19 cellular contexts compared by ENCODE assay signal in the genomic region with DNA sequence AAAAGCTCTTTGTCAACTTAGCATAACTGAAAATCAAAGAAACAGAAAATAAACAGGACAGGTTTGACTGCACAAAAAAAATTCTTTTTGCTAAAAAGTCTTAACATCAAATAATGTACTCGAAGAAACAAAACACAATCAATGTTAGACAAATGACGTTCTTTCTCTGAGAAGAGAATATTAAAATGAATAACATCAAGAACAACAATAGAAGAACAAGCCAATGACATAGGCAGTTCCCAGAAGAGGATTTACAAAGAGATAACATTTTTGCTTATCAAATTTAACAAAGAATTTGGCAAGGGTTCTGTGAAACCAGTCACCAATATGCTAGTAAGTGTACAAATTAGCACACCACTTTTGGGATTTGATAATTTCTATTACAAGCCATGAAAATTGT. TPM values are rescaled to one million over a fixed set of nuclear protein-coding genes. Genes with fewer than 3 reads are reported as not detected.
DNase-seq lines count a peak whose midpoint lies in the region; ATAC-seq, FAIRE-seq and TF ChIP-seq lines count a peak whose summit lies in the region.
"Had no signal": no experiment of that assay in that cellular context is flagged by ENCODE, and none has a peak within 500 bp of the region (broad histone marks: within the 10 kb centered on the region; RNA-seq: fewer than 3 reads in every experiment).

No MANE protein-coding gene starts in this region.

- H3K9me3 Mint-ChIP-seq in stimulated activated naive CD8-positive, alpha-beta T cell treated with anti-CD3 and anti-CD28 coated beads, Interleukin-15, Interleukin-2, amounts not matched to agents 100 ng/mL and 50 ng/mL, for 24 hours: no peaks in the 10 kb centered on the region
- H3K9me3 Mint-ChIP-seq in activated naive CD8-positive, alpha-beta T cell treated with anti-CD3 and anti-CD28 coated beads for 36 hours: no peaks in the 10 kb centered on the region
- H3K9me3 Mint-ChIP-seq: GM23338 had no signal

- no peaks in the 10 kb centered on the region for H3K36me3 Mint-ChIP-seq in stimulated activated naive CD8-positive, alpha-beta T cell treated with anti-CD3 and anti-CD28 coated beads, Interleukin-15, Interleukin-2, amounts not matched to agents 100 ng/mL and 50 ng/mL, for 24 hours (ENCODE audit: low read depth)
- peaks cover 28% of the 10 kb centered on the region for H3K36me3 Mint-ChIP-seq in activated naive CD8-positive, alpha-beta T cell treated with anti-CD3 and anti-CD28 coated beads for 36 hours

- TF ChIP-seq CTCF in heart left ventricle (IDR thresholded peaks at IDR 0.05): no peak

- peaks cover 94% of the 10 kb centered on the region for H3K4me1 Mint-ChIP-seq in stimulated activated naive CD8-positive, alpha-beta T cell treated with anti-CD3 and anti-CD28 coated beads, Interleukin-15, Interleukin-2, amounts not matched to agents 100 ng/mL and 50 ng/mL, for 24 hours (ENCODE audit: low read depth)
- H3K4me1 Mint-ChIP-seq in activated naive CD8-positive, alpha-beta T cell treated with anti-CD3 and anti-CD28 coated beads for 36 hours: peaks cover 86% of the 10 kb centered on the region

- DNase-seq in stimulated activated naive CD8-positive, alpha-beta T cell treated with anti-CD3 and anti-CD28 coated beads, Interleukin-15, Interleukin-2, amounts not matched to agents 100 U/mL and 50 U/mL, for 24 hours: no peak
- DNase-seq in OCI-M1 (lab: John Stamatoyannopoulos, UW): peak; percentile 17
- DNase-seq in activated naive CD8-positive, alpha-beta T cell treated with anti-CD3 and anti-CD28 coated beads for 36 hours: no peak
- no peak for DNase-seq in NCI-H1417 treated with DMSO at 0.1 percent for 48 hours (lab: John Stamatoyannopoulos, UW)
- DNase-seq in frontal cortex (ENCODE audit: low spot score in 2 of 2): no peak
- DNase-seq in heart left ventricle: no peak
- DNase-seq: Calu3, DMS79, NCI-H146, NCI-H2081 treated with DMSO at 0.1 percent for 48 hours, NCI-H510A, NCI-H82, PC-9, SJCRH30 had no signal

- peaks cover 0 to 21% (median 0%) of the 10 kb centered on the region in 9 donors for H3K27me3 ChIP-seq in heart left ventricle

- intact Hi-C loops in heart left ventricle (cut with DNase I): no loop called here

- H3K4me3 Mint-ChIP-seq in stimulated activated naive CD8-positive, alpha-beta T cell treated with anti-CD3 and anti-CD28 coated beads, Interleukin-15, Interleukin-2, amounts not matched to agents 100 ng/mL and 50 ng/mL, for 24 hours: peak overlapping the region; percentile 33
- H3K4me3 Mint-ChIP-seq in activated naive CD8-positive, alpha-beta T cell treated with anti-CD3 and anti-CD28 coated beads for 36 hours: peak overlapping the region; percentile 69
- H3K4me3 Mint-ChIP-seq: GM23338 had no signal

- H3K27ac Mint-ChIP-seq in stimulated activated naive CD8-positive, alpha-beta T cell treated with anti-CD3 and anti-CD28 coated beads, Interleukin-15, Interleukin-2, amounts not matched to agents 100 ng/mL and 50 ng/mL, for 24 hours: peak overlapping the region; percentile 85
- peak overlapping the region; percentile 90 for H3K27ac Mint-ChIP-seq in activated naive CD8-positive, alpha-beta T cell treated with anti-CD3 and anti-CD28 coated beads for 36 hours
- H3K27ac Mint-ChIP-seq: GM23338 had no signal

- no peak for TF ChIP-seq POLR2A in heart left ventricle (IDR thresholded peaks at IDR 0.05)

- H3K36me3 ChIP-seq in heart left ventricle: no peaks in the 10 kb centered on the region
- H3K36me3 ChIP-seq: SJCRH30 had no signal

- no peak for ATAC-seq in stimulated activated naive CD8-positive, alpha-beta T cell treated with anti-CD3 and anti-CD28 coated beads, Interleukin-15, Interleukin-2, amounts not matched to agents 100 U/mL and 50 U/mL, for 24 hours
- ATAC-seq in heart left ventricle: no peak
- ATAC-seq: GM23338, HCT116, K562 had no signal

- 77 to 87% (median 81%) methylated on average over 2 of the region's 2 CpGs for WGBS in heart left ventricle, 4 donors

- no peak overlapping the region for H3K27ac ChIP-seq in heart left ventricle
- H3K27ac ChIP-seq: PC-9, SJCRH30 had no signal

- H3K9me3 ChIP-seq in heart left ventricle: no peaks in the 10 kb centered on the region
- H3K9me3 ChIP-seq: SJCRH30 had no signal

- FAIRE-seq in frontal cortex (lab: Jason Lieb, UNC): no peak
- FAIRE-seq: GM12892, K562 had no signal

- H3K4me3 ChIP-seq in heart left ventricle: no peak overlapping the region
- H3K4me3 ChIP-seq: GM23338, K562, PC-9, SJCRH30 had no signal

- H3K4me1 ChIP-seq in heart left ventricle: peaks cover 0 to 4% (median 0%) of the 10 kb centered on the region in 12 donors
- H3K4me1 ChIP-seq: SJCRH30 had no signal

- no peaks in the 10 kb centered on the region for H3K27me3 Mint-ChIP-seq in stimulated activated naive CD8-positive, alpha-beta T cell treated with anti-CD3 and anti-CD28 coated beads, Interleukin-15, Interleukin-2, amounts not matched to agents 100 ng/mL and 50 ng/mL, for 24 hours
- no peaks in the 10 kb centered on the region for H3K27me3 Mint-ChIP-seq in activated naive CD8-positive, alpha-beta T cell treated with anti-CD3 and anti-CD28 coated beads for 36 hours

RNA-seq across cellular contexts. Expression of a gene that starts 5.8 kb away (rescaled TPM):
- total RNA-seq in activated naive CD8-positive, alpha-beta T cell treated with anti-CD3 and anti-CD28 coated beads for 36 hours: 10 to 100 TPM; 18.8 to 20.4 TPM
- total RNA-seq in frontal cortex (not detected), heart left ventricle (under 1 TPM in 4 of 9 donors, not detected in 5; 0.08 to 0.36 (median 0.20) TPM)
- under 1 TPM in 1 of 2 donors, not detected in 1; 0.03 TPM for polyA plus RNA-seq in heart left ventricle
- total RNA-seq: Calu3, GM23338, PC-9 had no signal
- polyA plus RNA-seq: GM23338 had no signal

RNA-seq across cellular contexts. Expression of a gene that starts 54.5 kb away (rescaled TPM):
- total RNA-seq in activated naive CD8-positive, alpha-beta T cell treated with anti-CD3 and anti-CD28 coated beads for 36 hours: 10 to 100 TPM; 69.9 to 73.6 TPM
- 110 TPM for total RNA-seq in frontal cortex
- total RNA-seq in heart left ventricle: 10 to 100 TPM; 23.3 to 36.6 (median 26.5) TPM
- polyA plus RNA-seq in heart left ventricle: 10 to 100 TPM; 19.7 to 25.0 TPM

Comparison
In these comparisons a context has a peak if more than half of its experiments do, and no peak if none do; other contexts are left out.
1. RNA of a gene that starts 5.8 kb away (total RNA-seq): 18.8 to 20.4 TPM in activated naive CD8-positive, alpha-beta T cell treated with anti-CD3 and anti-CD28 coated beads for 36 hours; 0.08 to 0.36 TPM in heart left ventricle and not detected in frontal cortex (single experiment); every median in the first group is over 10 times any median in the second.